In genomic region chr2:97718942-97719341, GRCh38 we compare ENCODE assay signal across 11 cellular contexts. TPM values are rescaled to one million over a fixed set of nuclear protein-coding genes. Genes with fewer than 3 reads are reported as not detected.
A peak's percentile ranks its signal among the peaks of the same experiment; 100 is the strongest.
DNase-seq lines count a peak whose midpoint lies in the region; FAIRE-seq and TF ChIP-seq lines count a peak whose summit lies in the region.
"Had no signal": no experiment of that assay in that cellular context is flagged by ENCODE, and none has a peak within 500 bp of the region (broad histone marks: within the 10 kb centered on the region; RNA-seq: fewer than 3 reads in every experiment).

No MANE protein-coding gene starts in this region.

- H3K9ac ChIP-seq in H1 (replicated peaks in 1 of 4; ENCODE audit: extremely low read depth in 1 of 4, low read depth in 3 of 4, low read length in 3 of 4): no peak overlapping the region

- H3K4ac ChIP-seq in H1 (replicated peaks; ENCODE audit: insufficient read length, low read depth, low read length): no peak overlapping the region

- no peaks in the 10 kb centered on the region for H3K9me2 ChIP-seq in OCI-LY7 (ENCODE audit: insufficient read depth, low read length)

- H2AFZ ChIP-seq in OCI-LY7 (ENCODE audit: low read length) (peak overlapping the region; percentile 35; the same call in 1 of the 2 replicates), H1 (ENCODE audit: low read length) (no peak overlapping the region)

- no peaks in the 10 kb centered on the region for H3K9me3 Mint-ChIP-seq in activated naive CD4-positive, alpha-beta T cell treated with anti-CD3 and anti-CD28 coated beads for 36 hours

- no peak overlapping the region for H2BK15ac ChIP-seq in H1 (ENCODE audit: low read length)

- H3K4me1 ChIP-seq in OCI-LY7 (ENCODE audit: insufficient read depth, low read length, poor library complexity, severe bottlenecking): peaks cover 27% of the 10 kb centered on the region
- H3K4me1 ChIP-seq in H1 (replicated peaks in 1 of 4; ENCODE audit: control insufficient read depth in 3 of 4, insufficient read depth in 4 of 4, low read length in 3 of 4): peaks cover 2 to 13% (median 3%) of the 10 kb centered on the region in 4 experiments; a peak in 6 of 7 replicates
- H3K4me1 ChIP-seq in right atrium auricular region: no peaks in the 10 kb centered on the region

- H2AK5ac ChIP-seq in H1 (ENCODE audit: low read depth, low read length): no peak overlapping the region

- H3K79me1 ChIP-seq in H1 (ENCODE audit: low read depth, low read length): no peaks in the 10 kb centered on the region

- H3K79me2 ChIP-seq in OCI-LY7 (ENCODE audit: insufficient read depth, low read depth, low read length): peaks cover 4% of the 10 kb centered on the region; the same call in 1 of the 2 replicates
- H3K79me2 ChIP-seq in H1 (ENCODE audit: control insufficient read depth in 1 of 2, insufficient read depth in 2 of 2, low read length in 2 of 2): no peaks in the 10 kb centered on the region

- H4K5ac ChIP-seq in H1 (ENCODE audit: insufficient read length, low read depth, low read length): no peak overlapping the region

- no peak for DNase-seq in activated naive CD4-positive, alpha-beta T cell treated with anti-CD3 and anti-CD28 coated beads for 36 hours
- no peak for DNase-seq in activated naive CD4-positive, alpha-beta T cell (lab: John Stamatoyannopoulos, UW)
- DNase-seq in OCI-LY7 (ENCODE audit: low spot score): peak; percentile 14
- no peak for DNase-seq in H1 (ENCODE audit: low read depth in 1 of 2, low spot score in 2 of 2)
- no peak for DNase-seq in DMS79 treated with DMSO at 0.1 percent for 48 hours (lab: John Stamatoyannopoulos, UW)
- no peak for DNase-seq in putamen (ENCODE audit: low spot score)
- no peak for DNase-seq in GM20000 (ENCODE audit: low spot score)
- no peak for DNase-seq in right atrium auricular region (ENCODE audit: low spot score)
- DNase-seq: NCI-H187 had no signal

- WGBS in H1 (ENCODE audit: extremely low coverage in 1 of 2, insufficient coverage in 1 of 2, insufficient read length in 1 of 2, insufficient replicate concordance in 2 of 2, low coverage in 1 of 2, low lambda C conversion rate in 2 of 2, missing lambda C conversion rate in 1 of 2), 2 experiments: 73% methylated on average over 3 of the region's 3 CpGs; no CpG with 5 or more reads in 1 of the 2 experiments

- H3K14ac ChIP-seq in H1 (ENCODE audit: insufficient read length): no peak overlapping the region

- H3K23ac ChIP-seq in H1 (ENCODE audit: insufficient read length): no peak overlapping the region

- H4K20me1 ChIP-seq in OCI-LY7 (ENCODE audit: insufficient read depth, low read length) (no peaks in the 10 kb centered on the region), H1 (replicated peaks in 1 of 2; ENCODE audit: control insufficient read depth in 1 of 2, insufficient read depth in 2 of 2, low read length in 2 of 2) (no peaks in the 10 kb centered on the region)

- POLR2A ChIA-PET in OCI-LY7 (lab: Charles Lee) (interaction anchor here (0.6 to 1.6 kb wide), 3 partner anchors 22 to 1190 kb away, joined by 3 to 4 read pairs (median 3); no protein-coding TSS in a partner anchor), H1 (lab: Charles Lee; ENCODE audit: partially characterized antibody) (no interaction called here)

- H3K36me3 ChIP-seq in OCI-LY7 (ENCODE audit: insufficient read depth, low read length) (0 out of 2 replicates have a peak, but pooled peaks cover 4% of the 10 kb centered on the region), H1 (ENCODE audit: control insufficient read depth in 2 of 4, insufficient read depth in 4 of 4, low read length in 3 of 4) (no peaks in the 10 kb centered on the region), right atrium auricular region (no peaks in the 10 kb centered on the region)

- FAIRE-seq in H1 (lab: Jason Lieb, UNC): no peak
- FAIRE-seq: HTR-8/SVneo had no signal

- peaks cover 68% of the 10 kb centered on the region for H3K4me1 Mint-ChIP-seq in activated naive CD4-positive, alpha-beta T cell treated with anti-CD3 and anti-CD28 coated beads for 36 hours (ENCODE audit: low read depth)

- H3K36me3 Mint-ChIP-seq in activated naive CD4-positive, alpha-beta T cell treated with anti-CD3 and anti-CD28 coated beads for 36 hours (ENCODE audit: low read depth): peaks cover 52% of the 10 kb centered on the region

- H3K27ac ChIP-seq in OCI-LY7 (ENCODE audit: low read depth, low read length, poor library complexity, severe bottlenecking): peak overlapping the region; percentile 32
- H3K27ac ChIP-seq in H1 (ENCODE audit: low read depth, low read length): no peak overlapping the region
- H3K27ac ChIP-seq in right atrium auricular region: no peak overlapping the region

- H3K27ac Mint-ChIP-seq in activated naive CD4-positive, alpha-beta T cell treated with anti-CD3 and anti-CD28 coated beads for 36 hours: peak overlapping the region; percentile 95

- no peak overlapping the region for H2BK120ac ChIP-seq in H1 (replicated peaks; ENCODE audit: low read depth, low read length)

- CTCF ChIA-PET in activated naive CD4-positive, alpha-beta T cell treated with anti-CD3 and anti-CD28 coated beads for 36 hours (lab: Charles Lee): interaction anchor here (0.8 to 2.6 kb wide), 5 partner anchors 10 to 129 kb away, joined by 3 to 20 read pairs (median 7); no protein-coding TSS in a partner anchor
- CTCF ChIA-PET in OCI-LY7 (lab: Charles Lee; ENCODE audit: unreplicated experiment): no interaction called here
- CTCF ChIA-PET in H1 (lab: Charles Lee; ENCODE audit: partially characterized antibody): interaction anchor here (1.3 to 13.6 kb wide), 5 partner anchors 9 to 30 kb away, joined by 3 to 202 read pairs (median 9); no protein-coding TSS in a partner anchor

- H2BK20ac ChIP-seq in H1 (ENCODE audit: low read length): no peak overlapping the region

- no peaks in the 10 kb centered on the region for H3K23me2 ChIP-seq in H1 (ENCODE audit: low read depth, low read length)

- intact Hi-C loops in activated naive CD4-positive, alpha-beta T cell treated with anti-CD3 and anti-CD28 coated beads for 36 hours (cut with micrococcal nuclease): loop anchor here (10.0 kb wide), 1 partner anchor 1616 kb away; the partner anchor contains the start of genes EIF5B and TXNDC9
- intact Hi-C loops in OCI-LY7 (cut with micrococcal nuclease; ENCODE audit: unreplicated experiment): no loop called here

- H3K4me2 ChIP-seq in OCI-LY7 (ENCODE audit: low read length): peak overlapping the region; percentile 69
- no peak overlapping the region for H3K4me2 ChIP-seq in H1 (ENCODE audit: insufficient read depth in 1 of 2, low read depth in 2 of 2, low read length in 2 of 2)

- BruUV-seq in OCI-LY7 (replicated peaks; lab: Mats Ljungman, UMichigan): no TSS peak

- H3K27me3 Mint-ChIP-seq in activated naive CD4-positive, alpha-beta T cell treated with anti-CD3 and anti-CD28 coated beads for 36 hours (ENCODE audit: low read depth): no peaks in the 10 kb centered on the region

- TF ChIP-seq CTCF in OCI-LY7 (conservative IDR thresholded peaks at IDR 0.05; ENCODE audit: low read length) (no peak), H1 (IDR thresholded peaks at IDR 0.05; ENCODE audit: control extremely low read depth in 1 of 3, insufficient read depth in 1 of 3, low read depth in 1 of 3, low read length in 3 of 3) (no peak), GM20000 (IDR thresholded peaks at IDR 0.05; ENCODE audit: extremely low read depth, missing control alignments) (no peak), right atrium auricular region (IDR thresholded peaks at IDR 0.05) (no peak)

- no peak overlapping the region for H4K91ac ChIP-seq in H1 (replicated peaks; ENCODE audit: insufficient read length, low read length)

- no peak for TF ChIP-seq RAD21 in H1 (IDR thresholded peaks at IDR 0.05 in 1 of 2, conservative IDR thresholded peaks at IDR 0.05 in 1 of 2; ENCODE audit: low read depth in 2 of 2, low read length in 2 of 2)

- no peak overlapping the region for H3K18ac ChIP-seq in H1 (ENCODE audit: extremely low read depth, low read length)

- H3K9me3 ChIP-seq in OCI-LY7 (ENCODE audit: low read length) (no peaks in the 10 kb centered on the region), H1 (ENCODE audit: insufficient read depth in 2 of 2, low read depth in 1 of 2, low read length in 1 of 2) (no peaks in the 10 kb centered on the region), right atrium auricular region (no peaks in the 10 kb centered on the region)

- no peak for TF ChIP-seq POLR2A in H1 (IDR thresholded peaks at IDR 0.05; ENCODE audit: control extremely low read depth in 1 of 2, low read depth in 2 of 2, low read length in 2 of 2)

- H3K27me3 ChIP-seq in H1 (replicated peaks in 1 of 4; ENCODE audit: control insufficient read depth in 3 of 4, extremely low read depth in 1 of 4, insufficient read depth in 3 of 4, low read length in 3 of 4) (no peaks in the 10 kb centered on the region), right atrium auricular region (no peaks in the 10 kb centered on the region)

- peak overlapping the region; percentile 68; the same call in 1 of the 2 replicates for H4K8ac ChIP-seq in H1 (ENCODE audit: extremely low read depth, insufficient read depth, low read length)

- H2BK12ac ChIP-seq in H1 (ENCODE audit: low read depth, low read length): 0 out of 2 replicates have a peak overlapping the region, but pooled peaks have one; percentile 60

- H3K4me3 ChIP-seq in OCI-LY7 (ENCODE audit: low read depth, low read length, poor library complexity, severe bottlenecking) (peak overlapping the region; percentile 43), H1 (ENCODE audit: extremely low read depth in 1 of 4, insufficient read depth in 2 of 4, low read depth in 3 of 4, low read length in 4 of 4) (no peak overlapping the region), right atrium auricular region (no peak overlapping the region)

- H3K4me3 Mint-ChIP-seq in activated naive CD4-positive, alpha-beta T cell treated with anti-CD3 and anti-CD28 coated beads for 36 hours: peak overlapping the region; percentile 85

- H3K56ac ChIP-seq in H1 (replicated peaks; ENCODE audit: insufficient read length, low read depth, low read length): peak overlapping the region; percentile 3

- no peak overlapping the region for H2BK5ac ChIP-seq in H1 (ENCODE audit: low read depth, low read length)

- no peak for TF ChIP-seq EP300 in H1 (IDR thresholded peaks at IDR 0.05; ENCODE audit: borderline replicate concordance in 1 of 2, low read depth in 2 of 2, low read length in 2 of 2)

RNA-seq across cellular contexts. Expression of gene ZAP70, which starts 5.6 kb away (rescaled TPM):
- total RNA-seq in activated naive CD4-positive, alpha-beta T cell treated with anti-CD3 and anti-CD28 coated beads for 36 hours: 100 to 1,000 TPM; 167 TPM
- 56.9 and 57.9 TPM in 2 replicates for total RNA-seq in OCI-LY7 (2014; rRNA removed; shearing (Covaris generic))
- 39.8 and 40.8 TPM in 2 replicates for total RNA-seq in OCI-LY7 (2022)
- not detected in 2 replicates for total RNA-seq in H1 (2021; fragmentation: NEBNext Ultra II Directional; extraction: Animal tissue kit (Norgen Biotek cat#: 25700))
- 0.15 and 0.20 TPM in 2 replicates for polyA plus RNA-seq in H1 (2011; rRNA removed)
- polyA plus RNA-seq in H1 (2011; cell fraction: cytosol; rRNA removed): 0.19 TPM
- polyA plus RNA-seq in H1 (2011; cell fraction: nucleus; rRNA removed): 0.77 TPM
- 0.13 to 0.35 TPM (median 0.26 TPM) in 4 replicates for polyA plus RNA-seq in H1 (2012, experiment 1 of 2)
- polyA plus RNA-seq in H1 (2012, experiment 2 of 2): 0.17 TPM
- not detected for polyA plus RNA-seq in H1 (2013, experiment 1 of 2)
- polyA plus RNA-seq in H1 (2013, experiment 2 of 2): 0.06 TPM
- polyA minus RNA-seq in H1 (2011; rRNA and poly(A)+ RNA removed): 0.05 TPM in 1 of 2 replicates, not detected in the other
- polyA minus RNA-seq in H1 (2011; cell fraction: cytosol; rRNA and poly(A)+ RNA removed): not detected
- not detected for polyA minus RNA-seq in H1 (2011; cell fraction: nucleus; rRNA and poly(A)+ RNA removed)
- total RNA-seq in right atrium auricular region: 1 to 10 TPM in 1 of 2 donors, under 1 TPM in 1; 0.86 to 1.4 TPM
- total RNA-seq: renal cortical epithelial cell had no signal

RNA-seq across cellular contexts. Expression of gene C2orf92, which starts 49.4 kb away (rescaled TPM):
- total RNA-seq in activated naive CD4-positive, alpha-beta T cell treated with anti-CD3 and anti-CD28 coated beads for 36 hours: 1 to 10 TPM; 2.7 to 2.8 TPM
- 3.6 and 5.9 TPM in 2 replicates for total RNA-seq in OCI-LY7 (2014; rRNA removed; shearing (Covaris generic))
- 10.3 and 11.2 TPM in 2 replicates for total RNA-seq in OCI-LY7 (2022)
- 3.7 and 5.2 TPM in 2 replicates for total RNA-seq in H1 (2021; fragmentation: NEBNext Ultra II Directional; extraction: Animal tissue kit (Norgen Biotek cat#: 25700))
- polyA plus RNA-seq in H1 (2011; rRNA removed): 2.1 and 2.3 TPM in 2 replicates
- polyA plus RNA-seq in H1 (2011; cell fraction: cytosol; rRNA removed): 2.6 TPM
- polyA plus RNA-seq in H1 (2011; cell fraction: nucleus; rRNA removed): 6.9 TPM
- polyA plus RNA-seq in H1 (2012, experiment 1 of 2): 2.0 to 3.9 TPM (median 3.1 TPM) in 4 replicates
- polyA plus RNA-seq in H1 (2012, experiment 2 of 2): 0.81 TPM
- 2.4 TPM for polyA plus RNA-seq in H1 (2013, experiment 1 of 2)
- polyA plus RNA-seq in H1 (2013, experiment 2 of 2): 2.0 TPM
- polyA minus RNA-seq in H1 (2011; rRNA and poly(A)+ RNA removed): 4.3 and 4.8 TPM in 2 replicates
- 3.9 TPM for polyA minus RNA-seq in H1 (2011; cell fraction: cytosol; rRNA and poly(A)+ RNA removed)
- polyA minus RNA-seq in H1 (2011; cell fraction: nucleus; rRNA and poly(A)+ RNA removed): 10.8 TPM
- total RNA-seq in right atrium auricular region: 1 to 10 TPM; 3.0 to 3.1 TPM

RNA-seq across cellular contexts. Expression of gene ACTR1B, which starts 55.1 kb away (rescaled TPM):
- total RNA-seq in activated naive CD4-positive, alpha-beta T cell treated with anti-CD3 and anti-CD28 coated beads for 36 hours: 100 to 1,000 TPM; 103 to 104 TPM
- 67.8 and 71.2 TPM in 2 replicates for total RNA-seq in OCI-LY7 (2014; rRNA removed; shearing (Covaris generic))
- total RNA-seq in OCI-LY7 (2022): 68.2 and 69.7 TPM in 2 replicates
- 40.7 and 43.8 TPM in 2 replicates for total RNA-seq in H1 (2021; fragmentation: NEBNext Ultra II Directional; extraction: Animal tissue kit (Norgen Biotek cat#: 25700))
- polyA plus RNA-seq in H1 (2011; rRNA removed): 56.0 and 78.1 TPM in 2 replicates
- 57.8 TPM for polyA plus RNA-seq in H1 (2011; cell fraction: cytosol; rRNA removed)
- 233 TPM for polyA plus RNA-seq in H1 (2011; cell fraction: nucleus; rRNA removed)
- polyA plus RNA-seq in H1 (2012, experiment 1 of 2): 29.0 to 50.0 TPM (median 45.0 TPM) in 4 replicates
- polyA plus RNA-seq in H1 (2012, experiment 2 of 2): 37.3 TPM
- polyA plus RNA-seq in H1 (2013, experiment 1 of 2): 28.7 TPM
- 24.7 TPM for polyA plus RNA-seq in H1 (2013, experiment 2 of 2)
- polyA minus RNA-seq in H1 (2011; rRNA and poly(A)+ RNA removed): 35.2 and 46.9 TPM in 2 replicates
- polyA minus RNA-seq in H1 (2011; cell fraction: cytosol; rRNA and poly(A)+ RNA removed): 25.0 TPM
- 54.0 TPM for polyA minus RNA-seq in H1 (2011; cell fraction: nucleus; rRNA and poly(A)+ RNA removed)
- total RNA-seq in right atrium auricular region: 10 to 100 TPM; 40.8 to 71.5 TPM

Comparison
In these comparisons a context has a peak if more than half of its experiments do, and no peak if none do; other contexts are left out.
1. RNA of gene ZAP70, which starts 5.6 kb away (total RNA-seq): 167 TPM in activated naive CD4-positive, alpha-beta T cell treated with anti-CD3 and anti-CD28 coated beads for 36 hours and 39.8 to 57.9 TPM in OCI-LY7; 0.86 to 1.4 TPM in right atrium auricular region and not detected in H1; every median in the first group is over 10 times any median in the second.